Comparison of ENCODE assay signal across 8 cellular contexts in the genomic region with DNA sequence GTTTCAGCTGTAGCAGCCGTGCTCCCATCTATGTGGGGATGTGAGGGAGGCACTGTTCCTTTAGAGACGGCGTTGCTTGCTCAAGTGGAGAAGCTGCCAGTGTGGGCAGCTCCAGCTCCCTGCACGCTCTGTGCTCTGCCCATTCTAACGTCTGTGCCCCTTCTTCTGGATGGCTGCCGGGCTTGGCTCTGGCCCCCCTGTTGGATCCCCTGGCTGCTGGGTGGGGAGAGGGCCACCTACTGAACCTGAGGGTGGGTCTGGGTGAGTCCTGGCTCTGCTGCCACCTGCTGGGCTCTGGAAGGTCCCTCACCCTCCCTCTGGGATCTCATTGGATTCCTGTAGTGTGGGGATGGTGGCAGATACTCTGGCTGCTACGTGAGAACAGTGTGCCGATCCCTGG. TPM values are rescaled to one million over a fixed set of nuclear protein-coding genes. Genes with fewer than 3 reads are reported as not detected.
DNase-seq lines count a peak whose midpoint lies in the region; ATAC-seq and TF ChIP-seq lines count a peak whose summit lies in the region.

No MANE protein-coding gene starts in this region.

- H3K4me1 Mint-ChIP-seq in activated CD4-positive, alpha-beta T cell treated with anti-CD3 and anti-CD28 coated beads, Interleukin-2, amount 10 ng/mL, durations not matched to agents 24 days and 14 days = peaks cover 27% of the 10 kb centered on the region
- H3K4me1 Mint-ChIP-seq in endothelial cell (ENCODE audit: unreplicated experiment) = peaks cover 9% of the 10 kb centered on the region
- H3K4me1 Mint-ChIP-seq in naive thymus-derived CD8-positive, alpha-beta T cell = peaks cover 21 to 52% (median 45%) of the 10 kb centered on the region in 4 donors

- peak; percentile 47 for TF ChIP-seq CTCF in endothelial cell (IDR thresholded peaks at IDR 0.05; ENCODE audit: unreplicated experiment)

- POLR2A ChIA-PET in naive thymus-derived CD8-positive, alpha-beta T cell (lab: Charles Lee) = interaction anchor here (0.6 to 1.8 kb wide), 3 partner anchors 34 to 341 kb away, joined by 3 to 6 read pairs (median 3); partner anchors contain the start of gene CFAP410

- peak overlapping the region; percentile 78 for H3K27ac Mint-ChIP-seq in activated CD4-positive, alpha-beta T cell treated with anti-CD3 and anti-CD28 coated beads, Interleukin-2, amount 10 ng/mL, durations not matched to agents 24 days and 14 days
- no peak overlapping the region for H3K27ac Mint-ChIP-seq in endothelial cell (ENCODE audit: unreplicated experiment)
- H3K27ac Mint-ChIP-seq in naive thymus-derived CD8-positive, alpha-beta T cell = peak overlapping the region in 9 of 10 donors; percentile 30 to 88 (median 74)

- H3K4me3 Mint-ChIP-seq in activated CD4-positive, alpha-beta T cell treated with anti-CD3 and anti-CD28 coated beads, Interleukin-2, amount 10 ng/mL, durations not matched to agents 24 days and 14 days = peak overlapping the region; percentile 26
- no peak overlapping the region for H3K4me3 Mint-ChIP-seq in endothelial cell (ENCODE audit: unreplicated experiment)
- peak overlapping the region in 6 of 10 donors; percentile 7 to 72 (median 34) for H3K4me3 Mint-ChIP-seq in naive thymus-derived CD8-positive, alpha-beta T cell

- H3K36me3 Mint-ChIP-seq in activated CD4-positive, alpha-beta T cell treated with anti-CD3 and anti-CD28 coated beads, Interleukin-2, amount 10 ng/mL, durations not matched to agents 24 days and 14 days (ENCODE audit: low read depth) = peaks cover 22% of the 10 kb centered on the region
- H3K36me3 Mint-ChIP-seq in endothelial cell (ENCODE audit: low read depth, unreplicated experiment) = no peaks in the 10 kb centered on the region
- peaks cover 0 to 12% (median 2%) of the 10 kb centered on the region in 3 donors for H3K36me3 Mint-ChIP-seq in naive thymus-derived CD8-positive, alpha-beta T cell

- H3K27me3 Mint-ChIP-seq in activated CD4-positive, alpha-beta T cell treated with anti-CD3 and anti-CD28 coated beads, Interleukin-2, amount 10 ng/mL, durations not matched to agents 24 days and 14 days = no peaks in the 10 kb centered on the region
- H3K27me3 Mint-ChIP-seq in endothelial cell (ENCODE audit: unreplicated experiment) = peaks cover 12% of the 10 kb centered on the region
- no peaks in the 10 kb centered on the region for H3K27me3 Mint-ChIP-seq in naive thymus-derived CD8-positive, alpha-beta T cell

- ATAC-seq in naive thymus-derived CD8-positive, alpha-beta T cell = peak; percentile 48 to 66
- no peak for ATAC-seq in GM18858 (IDR thresholded peaks at IDR 0.05; ENCODE audit: unreplicated experiment)
- ATAC-seq in GM21423 (IDR thresholded peaks at IDR 0.05; ENCODE audit: unreplicated experiment) = no peak

- intact Hi-C loops in activated CD4-positive, alpha-beta T cell treated with anti-CD3 and anti-CD28 coated beads, Interleukin-2, amount 10 ng/mL, durations not matched to agents 24 days and 14 days (cut with micrococcal nuclease) = no loop called here

- DNase-seq in NCI-H524 (lab: John Stamatoyannopoulos, UW) (peak; percentile 17 to 66), NCI-H524 treated with DMSO at 0.1 percent for 48 hours (lab: John Stamatoyannopoulos, UW) (no peak), MV-4-11 (lab: John Stamatoyannopoulos, UW) (peak; percentile 16), endothelial cell (ENCODE audit: low spot score) (peak; percentile 60)
- peak; percentile 82 for DNase-seq in activated CD4-positive, alpha-beta T cell treated with anti-CD3 and anti-CD28 coated beads, Interleukin-2, amount 10 ng/mL, durations not matched to agents 24 days and 14 days
- DNase-seq in naive thymus-derived CD8-positive, alpha-beta T cell = peak in 8 of 10 donors; percentile 23 to 74 (median 40)

- H3K9me3 Mint-ChIP-seq in activated CD4-positive, alpha-beta T cell treated with anti-CD3 and anti-CD28 coated beads, Interleukin-2, amount 10 ng/mL, durations not matched to agents 24 days and 14 days = no peaks in the 10 kb centered on the region
- no peaks in the 10 kb centered on the region for H3K9me3 Mint-ChIP-seq in endothelial cell (ENCODE audit: unreplicated experiment)
- H3K9me3 Mint-ChIP-seq in naive thymus-derived CD8-positive, alpha-beta T cell = no peaks in the 10 kb centered on the region

RNA-seq across cellular contexts. Expression of gene PFKL, which starts 5.0 kb away (rescaled TPM):
- total RNA-seq in activated CD4-positive, alpha-beta T cell treated with anti-CD3 and anti-CD28 coated beads, Interleukin-2, amount 10 ng/mL, durations not matched to agents 24 days and 14 days = 157 and 162 TPM in 2 replicates
- total RNA-seq in endothelial cell (ENCODE audit: unreplicated experiment) = 66.6 TPM
- 100 to 1,000 TPM; 115 to 125 TPM for total RNA-seq in naive thymus-derived CD8-positive, alpha-beta T cell
- polyA plus RNA-seq in naive thymus-derived CD8-positive, alpha-beta T cell = 10 to 100 TPM; 63.2 to 79.5 (median 63.9) TPM

RNA-seq across cellular contexts. Expression of gene AIRE, which starts 19.2 kb away (rescaled TPM):
- total RNA-seq in activated CD4-positive, alpha-beta T cell treated with anti-CD3 and anti-CD28 coated beads, Interleukin-2, amount 10 ng/mL, durations not matched to agents 24 days and 14 days = 0.05 TPM in 1 of 2 replicates, not detected in the other
- total RNA-seq in endothelial cell (ENCODE audit: unreplicated experiment) = not detected
- not detected for total RNA-seq in naive thymus-derived CD8-positive, alpha-beta T cell
- under 1 TPM; 0.13 to 0.42 (median 0.16) TPM for polyA plus RNA-seq in naive thymus-derived CD8-positive, alpha-beta T cell

RNA-seq across cellular contexts. Expression of gene CFAP410, which starts 34.3 kb away (rescaled TPM):
- 15.1 and 18.5 TPM in 2 replicates for total RNA-seq in activated CD4-positive, alpha-beta T cell treated with anti-CD3 and anti-CD28 coated beads, Interleukin-2, amount 10 ng/mL, durations not matched to agents 24 days and 14 days
- 12.2 TPM for total RNA-seq in endothelial cell (ENCODE audit: unreplicated experiment)
- 10 to 100 TPM; 59.0 to 60.2 TPM for total RNA-seq in naive thymus-derived CD8-positive, alpha-beta T cell
- 10 to 100 TPM; 23.2 to 40.6 (median 29.1) TPM for polyA plus RNA-seq in naive thymus-derived CD8-positive, alpha-beta T cell

RNA-seq across cellular contexts. Expression of gene DNMT3L, which starts 43.1 kb away (rescaled TPM):
- not detected in 2 replicates for total RNA-seq in activated CD4-positive, alpha-beta T cell treated with anti-CD3 and anti-CD28 coated beads, Interleukin-2, amount 10 ng/mL, durations not matched to agents 24 days and 14 days
- not detected for total RNA-seq in endothelial cell (ENCODE audit: unreplicated experiment)
- not detected for total RNA-seq in naive thymus-derived CD8-positive, alpha-beta T cell
- not detected for polyA plus RNA-seq in naive thymus-derived CD8-positive, alpha-beta T cell

RNA-seq across cellular contexts. Expression of gene TRPM2, which starts 48.6 kb away (rescaled TPM):
- total RNA-seq in activated CD4-positive, alpha-beta T cell treated with anti-CD3 and anti-CD28 coated beads, Interleukin-2, amount 10 ng/mL, durations not matched to agents 24 days and 14 days = 9.1 and 9.8 TPM in 2 replicates
- total RNA-seq in endothelial cell (ENCODE audit: unreplicated experiment) = 0.15 TPM
- total RNA-seq in naive thymus-derived CD8-positive, alpha-beta T cell = under 1 TPM; 0.31 to 0.58 TPM
- 1 to 10 TPM in 1 of 3 donors, under 1 TPM in 2; 0.20 to 1.2 (median 0.37) TPM for polyA plus RNA-seq in naive thymus-derived CD8-positive, alpha-beta T cell

Comparison
In these comparisons a context has a peak if more than half of its experiments do, and no peak if none do; other contexts are left out.
1. ATAC-seq: peak in naive thymus-derived CD8-positive, alpha-beta T cell (2 of 2); none in GM18858 (single experiment) and GM21423 (single experiment).